In the genomic region with DNA sequence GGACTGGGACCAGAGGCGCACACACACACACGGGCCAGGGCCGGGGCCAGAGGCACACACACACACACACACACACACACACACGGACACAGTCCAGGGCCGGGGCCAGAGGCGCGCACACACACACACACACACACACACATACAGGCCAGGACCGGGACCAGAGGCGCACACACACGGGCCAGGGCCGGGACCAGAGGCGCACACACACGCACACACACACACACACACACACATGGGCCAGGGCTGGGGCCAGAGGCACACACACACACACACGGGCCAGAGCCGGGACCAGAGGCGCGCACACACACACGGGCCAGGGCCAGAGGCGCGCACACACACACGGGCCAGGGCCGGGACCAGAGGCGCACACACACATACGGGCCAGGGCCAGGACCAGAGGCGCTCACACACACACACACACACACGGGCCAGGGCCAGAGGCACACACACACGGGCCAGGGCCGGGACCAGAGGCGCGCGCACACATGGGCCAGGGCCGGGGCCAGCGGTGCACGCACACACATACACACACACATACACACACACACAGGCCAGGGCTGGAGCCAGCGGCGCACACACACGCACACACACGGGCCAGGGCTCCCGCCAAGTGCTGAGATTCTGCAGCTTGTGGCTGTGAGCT, we compare ENCODE assay signal across 9 cellular contexts.
DNase-seq lines count a peak whose midpoint lies in the region; ATAC-seq, FAIRE-seq and TF ChIP-seq lines count a peak whose summit lies in the region.
"Had no signal": no experiment of that assay in that cellular context is flagged by ENCODE, and none has a peak within 500 bp of the region (broad histone marks: within the 10 kb centered on the region; RNA-seq: fewer than 3 reads in every experiment).

No MANE protein-coding gene starts in this region.

- TF ChIP-seq EP300 in GM12878 (IDR thresholded peaks at IDR 0.05; ENCODE audit: borderline replicate concordance in 1 of 2, control insufficient read depth in 1 of 2, low read depth in 2 of 2, low read length in 2 of 2): no peak

- TF ChIP-seq RAD21 in GM12878 (IDR thresholded peaks at IDR 0.05; ENCODE audit: insufficient read depth, low read depth, low read length): no peak

- CTCF ChIA-PET in GM12878 (lab: Yijun Ruan, JAX): interaction anchor here (1.4 kb wide), 1 partner anchor 11 kb away, joined by 4 read pairs; no protein-coding TSS in a partner anchor

- H3K4me3 ChIP-seq in GM06990 (replicated peaks; ENCODE audit: low read depth, low read length) (peak overlapping the region; percentile 67), GM12878 (peak overlapping the region; percentile 56; the same call in 1 of the 2 replicates)

- H3K36me3 ChIP-seq in GM06990 (ENCODE audit: control insufficient read depth, insufficient read depth, low read length) (peaks cover 15% of the 10 kb centered on the region), GM12878 (ENCODE audit: control insufficient read depth in 2 of 2, insufficient read depth in 2 of 2, low read length in 1 of 2) (peaks cover 0 to 5% of the 10 kb centered on the region in 2 experiments; a peak in 2 of 4 replicates)

- no peak overlapping the region; the same call in 1 of the 2 replicates for H3K9ac ChIP-seq in GM12878 (ENCODE audit: control insufficient read depth, insufficient read depth, low read length)

- in situ Hi-C loops in GM12878 (cut with MboI): no loop called here

- POLR2A ChIA-PET in GM12878 (lab: Charles Lee): interaction anchor here (1.3 kb wide), 1 partner anchor 11 kb away, joined by 3 read pairs; no protein-coding TSS in a partner anchor

- peaks cover 18% of the 10 kb centered on the region for H3K79me2 ChIP-seq in GM12878 (ENCODE audit: control insufficient read depth, insufficient read depth, low read length)

- H3K4me2 ChIP-seq in GM12878 (ENCODE audit: control insufficient read depth, insufficient read depth): peak overlapping the region; percentile 80

- H3K27ac ChIP-seq in GM12878 (ENCODE audit: control insufficient read depth, insufficient read depth): peak overlapping the region; percentile 13; the same call in 1 of the 2 replicates

- H3K4me1 Mint-ChIP-seq in natural killer cell treated with Interleukin-12 subunit alpha and Interleukin-12 subunit beta and Interleukin-15 and Interleukin-18, amount 100 ng/mL, for 72 hours (ENCODE audit: low read depth in 2 of 2): peaks cover 53 to 69% of the 10 kb centered on the region in 2 donors

- no peak; the same call in 2 of the 3 replicates for ATAC-seq in GM12878
- no peak for ATAC-seq in natural killer cell treated with Interleukin-12 subunit alpha and Interleukin-12 subunit beta and Interleukin-15 and Interleukin-18, amount 100 ng/mL, for 72 hours
- ATAC-seq in GM19324 (IDR thresholded peaks at IDR 0.05; ENCODE audit: low FRiP score, unreplicated experiment): no peak
- no peak for ATAC-seq in activated CD4-positive, CD25-positive, alpha-beta regulatory T cell treated with anti-CD3 and anti-CD28 coated beads, Interleukin-2, amount 50 U/mL, for 24 hours
- no peak for ATAC-seq in HG02759 (IDR thresholded peaks at IDR 0.05; ENCODE audit: unreplicated experiment)

- peak; percentile 20 for FAIRE-seq in HTR-8/SVneo (lab: Jason Lieb, UNC)
- no peak for FAIRE-seq in GM12878 (lab: Jason Lieb, UNC)
- FAIRE-seq in urothelium cell line (lab: Jason Lieb, UNC): no peak

- H3K27me3 Mint-ChIP-seq in natural killer cell treated with Interleukin-12 subunit alpha and Interleukin-12 subunit beta and Interleukin-15 and Interleukin-18, amount 100 ng/mL, for 72 hours: peaks cover 0 to 7% of the 10 kb centered on the region in 2 donors

- H3K9me3 Mint-ChIP-seq in natural killer cell treated with Interleukin-12 subunit alpha and Interleukin-12 subunit beta and Interleukin-15 and Interleukin-18, amount 100 ng/mL, for 72 hours: no peaks in the 10 kb centered on the region

- TF ChIP-seq CTCF in GM06990 (IDR thresholded peaks at IDR 0.05; ENCODE audit: insufficient read depth, low read length, poor library complexity, severe bottlenecking) (no peak), GM12878 (IDR thresholded peaks at IDR 0.05 in 2 of 3, conservative IDR thresholded peaks at IDR 0.05 in 1 of 3; ENCODE audit: control insufficient read depth in 2 of 3, extremely low read depth in 1 of 3, insufficient read depth in 1 of 3, low read depth in 3 of 3, low read length in 3 of 3) (no peak)

- H3K4me3 Mint-ChIP-seq in natural killer cell treated with Interleukin-12 subunit alpha and Interleukin-12 subunit beta and Interleukin-15 and Interleukin-18, amount 100 ng/mL, for 72 hours: peak overlapping the region; percentile 76

- intact Hi-C loops in GM12878 (cut with micrococcal nuclease; ENCODE audit: unreplicated experiment): no loop called here

- WGBS in GM12878 (ENCODE audit: insufficient coverage, insufficient replicate concordance, low lambda C conversion rate, missing lambda C conversion rate): 87% methylated on average over 33 of the region's 39 CpGs

- no peak overlapping the region for H2AFZ ChIP-seq in GM12878 (ENCODE audit: control insufficient read depth, low read depth, low read length)

- H3K27me3 ChIP-seq in GM06990 (replicated peaks; ENCODE audit: control insufficient read depth, insufficient read depth, low read length) (no peaks in the 10 kb centered on the region), GM12878 (replicated peaks in 1 of 2; ENCODE audit: control insufficient read depth in 2 of 2, insufficient read depth in 2 of 2, low read length in 1 of 2) (no peaks in the 10 kb centered on the region)

- no TSS peak for BruUV-seq in GM12878 (replicated peaks; lab: Mats Ljungman, UMichigan)

- TF ChIP-seq POLR2A in GM12878 (IDR thresholded peaks at IDR 0.05; ENCODE audit: low read depth, low read length): 0 out of 2 replicates have a peak, but pooled peaks have one; percentile 18

- H3K4me1 ChIP-seq in GM12878 (ENCODE audit: control insufficient read depth, insufficient read depth, low read length): peaks cover 24% of the 10 kb centered on the region

- SMC1A ChIA-PET in GM12878 (lab: Charles Lee; ENCODE audit: uncharacterized antibody, unreplicated experiment): interaction anchor here (1.2 kb wide), 1 partner anchor 12 kb away, joined by 5 read pairs; no protein-coding TSS in a partner anchor

- no peak for DNase-seq in GM06990 (ENCODE audit: extremely low read depth, insufficient read length)
- no peak for DNase-seq in HTR-8/SVneo (ENCODE audit: insufficient read length, low spot score)
- no peak for DNase-seq in GM12878 (ENCODE audit: low read depth, low spot score)
- no peak for DNase-seq in natural killer cell treated with Interleukin-12 subunit alpha and Interleukin-12 subunit beta and Interleukin-15 and Interleukin-18, amount 100 ng/mL, for 72 hours (ENCODE audit: low spot score)
- no peak for DNase-seq in urothelium cell line (ENCODE audit: low spot score)
- DNase-seq: NCI-H510A treated with DMSO at 0.1 percent for 48 hours had no signal

- RAD21 ChIA-PET in GM12878 (lab: Charles Lee; ENCODE audit: unreplicated experiment): no interaction called here

- peaks cover 11% of the 10 kb centered on the region for H3K36me3 Mint-ChIP-seq in natural killer cell treated with Interleukin-12 subunit alpha and Interleukin-12 subunit beta and Interleukin-15 and Interleukin-18, amount 100 ng/mL, for 72 hours

- peak overlapping the region; percentile 67 to 76 for H3K27ac Mint-ChIP-seq in natural killer cell treated with Interleukin-12 subunit alpha and Interleukin-12 subunit beta and Interleukin-15 and Interleukin-18, amount 100 ng/mL, for 72 hours

- H3K9me3 ChIP-seq in GM12878 (replicated peaks; ENCODE audit: control insufficient read depth, insufficient read depth, low read length): peaks cover 4% of the 10 kb centered on the region; the same call in 1 of the 3 replicates

- H4K20me1 ChIP-seq in GM12878 (ENCODE audit: control insufficient read depth, insufficient read depth): no peaks in the 10 kb centered on the region

TF ChIP-seq in GM12878, 131 proteins besides CTCF, POLR2A, EP300 and RAD21 (continues in another document):
- TF ChIP-seq ATF7 (IDR thresholded peaks at IDR 0.05; ENCODE audit: low read depth): no peak
- TF ChIP-seq, protein P1, sequence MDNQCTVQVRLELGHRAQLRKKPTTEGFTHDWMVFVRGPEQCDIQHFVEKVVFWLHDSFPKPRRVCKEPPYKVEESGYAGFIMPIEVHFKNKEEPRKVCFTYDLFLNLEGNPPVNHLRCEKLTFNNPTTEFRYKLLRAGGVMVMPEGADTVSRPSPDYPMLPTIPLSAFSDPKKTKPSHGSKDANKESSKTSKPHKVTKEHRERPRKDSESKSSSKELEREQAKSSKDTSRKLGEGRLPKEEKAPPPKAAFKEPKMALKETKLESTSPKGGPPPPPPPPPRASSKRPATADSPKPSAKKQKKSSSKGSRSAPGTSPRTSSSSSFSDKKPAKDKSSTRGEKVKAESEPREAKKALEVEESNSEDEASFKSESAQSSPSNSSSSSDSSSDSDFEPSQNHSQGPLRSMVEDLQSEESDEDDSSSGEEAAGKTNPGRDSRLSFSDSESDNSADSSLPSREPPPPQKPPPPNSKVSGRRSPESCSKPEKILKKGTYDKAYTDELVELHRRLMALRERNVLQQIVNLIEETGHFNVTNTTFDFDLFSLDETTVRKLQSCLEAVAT (IDR thresholded peaks at IDR 0.05): peak; percentile 81; the same call in 1 of the 2 replicates
- TF ChIP-seq EZH2 (IDR thresholded peaks at IDR 0.05; ENCODE audit: borderline replicate concordance, control insufficient read depth, low read depth, low read length): no peak
- TF ChIP-seq, protein P2, sequence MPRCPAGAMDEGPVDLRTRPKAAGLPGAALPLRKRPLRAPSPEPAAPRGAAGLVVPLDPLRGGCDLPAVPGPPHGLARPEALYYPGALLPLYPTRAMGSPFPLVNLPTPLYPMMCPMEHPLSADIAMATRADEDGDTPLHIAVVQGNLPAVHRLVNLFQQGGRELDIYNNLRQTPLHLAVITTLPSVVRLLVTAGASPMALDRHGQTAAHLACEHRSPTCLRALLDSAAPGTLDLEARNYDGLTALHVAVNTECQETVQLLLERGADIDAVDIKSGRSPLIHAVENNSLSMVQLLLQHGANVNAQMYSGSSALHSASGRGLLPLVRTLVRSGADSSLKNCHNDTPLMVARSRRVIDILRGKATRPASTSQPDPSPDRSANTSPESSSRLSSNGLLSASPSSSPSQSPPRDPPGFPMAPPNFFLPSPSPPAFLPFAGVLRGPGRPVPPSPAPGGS (IDR thresholded peaks at IDR 0.05; ENCODE audit: borderline replicate concordance, insufficient read depth, low read depth, low read length, poor library complexity, severe bottlenecking): peak; percentile 74
- TF ChIP-seq NR2C1 (IDR thresholded peaks at IDR 0.05): no peak
